ENCODE assay signal across 28 cellular contexts in genomic region chr6:55642366-55642765, GRCh38.
"Had no signal": no experiment of that assay in that cellular context is flagged by ENCODE, and none has a peak within 500 bp of the region (broad histone marks: within the 10 kb centered on the region; RNA-seq: fewer than 3 reads in every experiment).

No MANE protein-coding gene starts in this region.

- H3K27ac Mint-ChIP-seq: stimulated activated effector memory CD8-positive, alpha-beta T cell treated with anti-CD3 and anti-CD28 coated beads, Interleukin-12 subunit alpha, Interleukin-12 subunit beta, amount 100 ng/mL, for 72 hours; stimulated activated naive B cell treated with anti-CD40 and anti-IgM and Interleukin-4, amounts not matched to agents 10 μg/mL and 1 μg/mL and 100 μg/mL, for 72 hours; stimulated activated naive CD8-positive, alpha-beta T cell treated with anti-CD3 and anti-CD28 coated beads, Interleukin-15, amount 100 ng/mL, for 72 hours; stimulated activated naive CD8-positive, alpha-beta T cell treated with anti-CD3 and anti-CD28 coated beads, Interleukin-15, Interleukin-2, amounts not matched to agents 100 ng/mL and 50 ng/mL, for 24 hours; type B pancreatic cell had no signal

- H3K4me1 Mint-ChIP-seq: stimulated activated effector memory CD8-positive, alpha-beta T cell treated with anti-CD3 and anti-CD28 coated beads, Interleukin-12 subunit alpha, Interleukin-12 subunit beta, amount 100 ng/mL, for 72 hours; stimulated activated naive B cell treated with anti-CD40 and anti-IgM and Interleukin-4, amounts not matched to agents 10 μg/mL and 1 μg/mL and 100 μg/mL, for 72 hours; stimulated activated naive CD8-positive, alpha-beta T cell treated with anti-CD3 and anti-CD28 coated beads, Interleukin-15, amount 100 ng/mL, for 72 hours had no signal

- FAIRE-seq: urothelium cell line had no signal

- DNase-seq: stimulated activated CD4-positive, alpha-beta T cell treated with anti-CD3 and anti-CD28 coated beads, Interleukin-2, amount 100 ng/mL, for 48 hours; stimulated activated CD4-positive, alpha-beta T cell treated with anti-CD3 and anti-CD28 coated beads, Interleukin-4, amount 100 ng/mL, for 1 hour; stimulated activated CD4-positive, alpha-beta T cell treated with anti-CD3 and anti-CD28 coated beads, Interleukin-4, amount 100 ng/mL, for 24 hours; stimulated activated CD4-positive, alpha-beta T cell treated with anti-CD3 and anti-CD28 coated beads, Interleukin-4, amount 100 ng/mL, for 4 hours; stimulated activated CD8-positive, alpha-beta memory T cell treated with anti-CD3 and anti-CD28 coated beads, Interleukin-4, amount 100 ng/mL, for 48 hours; stimulated activated naive B cell treated with anti-CD40 and anti-IgM and Interleukin-4, amounts not matched to agents 10 μg/mL and 1 μg/mL and 100 μg/mL, for 72 hours; stimulated activated naive CD4-positive, alpha-beta T cell; stimulated activated naive CD4-positive, alpha-beta T cell treated with Interleukin-2 at 50 U/mL for 16 hours; stimulated activated naive CD8-positive, alpha-beta T cell treated with anti-CD3 and anti-CD28 coated beads, Interleukin-15, amount 100 ng/mL, for 72 hours; stimulated activated naive CD8-positive, alpha-beta T cell treated with anti-CD3 and anti-CD28 coated beads, Interleukin-15, Interleukin-2, amounts not matched to agents 100 U/mL and 50 U/mL, for 24 hours; stomach; substantia nigra; testis; thyroid gland; tibial artery; transverse colon; trophoblast cell; upper lobe of left lung; upper lobe of right lung; uterus had no signal

- H3K4me3 ChIP-seq: stomach, suprapubic skin, testis, thoracic aorta, thyroid gland, tibial artery, tibial nerve, transverse colon, upper lobe of left lung, upper lobe of right lung, uterus, vagina had no signal

- H3K36me3 ChIP-seq: stomach, suprapubic skin, thoracic aorta, thyroid gland, tibial artery, tibial nerve, transverse colon, upper lobe of left lung, upper lobe of right lung, uterus, vagina had no signal

- ATAC-seq: stimulated activated effector memory CD8-positive, alpha-beta T cell treated with anti-CD3 and anti-CD28 coated beads, Interleukin-12 subunit alpha, Interleukin-12 subunit beta, amount 100 ng/mL, for 72 hours; stimulated activated naive B cell treated with anti-CD40 and anti-IgM and Interleukin-4, amounts not matched to agents 10 μg/mL and 1 μg/mL and 100 μg/mL, for 72 hours; stimulated activated naive CD8-positive, alpha-beta T cell treated with anti-CD3 and anti-CD28 coated beads, Interleukin-15, amount 100 ng/mL, for 72 hours; stimulated activated naive CD8-positive, alpha-beta T cell treated with anti-CD3 and anti-CD28 coated beads, Interleukin-15, Interleukin-2, amounts not matched to agents 100 U/mL and 50 U/mL, for 24 hours; upper lobe of right lung had no signal

- H3K27ac ChIP-seq: stomach, suprapubic skin, testis, thoracic aorta, thyroid gland, tibial artery, tibial nerve, transverse colon, upper lobe of left lung, upper lobe of right lung, uterus, vagina had no signal

- H3K27me3 Mint-ChIP-seq: stimulated activated naive B cell treated with anti-CD40 and anti-IgM and Interleukin-4, amounts not matched to agents 10 μg/mL and 1 μg/mL and 100 μg/mL, for 72 hours; stimulated activated naive CD8-positive, alpha-beta T cell treated with anti-CD3 and anti-CD28 coated beads, Interleukin-15, amount 100 ng/mL, for 72 hours; stimulated activated naive CD8-positive, alpha-beta T cell treated with anti-CD3 and anti-CD28 coated beads, Interleukin-15, Interleukin-2, amounts not matched to agents 100 ng/mL and 50 ng/mL, for 24 hours; type B pancreatic cell had no signal

- H3K4me1 ChIP-seq: stomach, suprapubic skin, testis, thyroid gland, tibial artery, tibial nerve, transverse colon, upper lobe of left lung, upper lobe of right lung, uterus, vagina had no signal

- H3K9me3 ChIP-seq: testis, thyroid gland, transverse colon, upper lobe of right lung, uterus, vagina had no signal

- H3K4me3 Mint-ChIP-seq: stimulated activated effector memory CD8-positive, alpha-beta T cell treated with anti-CD3 and anti-CD28 coated beads, Interleukin-12 subunit alpha, Interleukin-12 subunit beta, amount 100 ng/mL, for 72 hours; stimulated activated naive B cell treated with anti-CD40 and anti-IgM and Interleukin-4, amounts not matched to agents 10 μg/mL and 1 μg/mL and 100 μg/mL, for 72 hours; stimulated activated naive CD8-positive, alpha-beta T cell treated with anti-CD3 and anti-CD28 coated beads, Interleukin-15, amount 100 ng/mL, for 72 hours; stimulated activated naive CD8-positive, alpha-beta T cell treated with anti-CD3 and anti-CD28 coated beads, Interleukin-15, Interleukin-2, amounts not matched to agents 100 ng/mL and 50 ng/mL, for 24 hours; type B pancreatic cell had no signal

- H3K36me3 Mint-ChIP-seq: stimulated activated effector memory CD8-positive, alpha-beta T cell treated with anti-CD3 and anti-CD28 coated beads, Interleukin-12 subunit alpha, Interleukin-12 subunit beta, amount 100 ng/mL, for 72 hours; stimulated activated naive B cell treated with anti-CD40 and anti-IgM and Interleukin-4, amounts not matched to agents 10 μg/mL and 1 μg/mL and 100 μg/mL, for 72 hours had no signal

- H3K27me3 ChIP-seq: stomach, suprapubic skin, testis, thyroid gland, tibial artery, tibial nerve, transverse colon, upper lobe of left lung, upper lobe of right lung, uterus, vagina had no signal
